In the genomic region with DNA sequence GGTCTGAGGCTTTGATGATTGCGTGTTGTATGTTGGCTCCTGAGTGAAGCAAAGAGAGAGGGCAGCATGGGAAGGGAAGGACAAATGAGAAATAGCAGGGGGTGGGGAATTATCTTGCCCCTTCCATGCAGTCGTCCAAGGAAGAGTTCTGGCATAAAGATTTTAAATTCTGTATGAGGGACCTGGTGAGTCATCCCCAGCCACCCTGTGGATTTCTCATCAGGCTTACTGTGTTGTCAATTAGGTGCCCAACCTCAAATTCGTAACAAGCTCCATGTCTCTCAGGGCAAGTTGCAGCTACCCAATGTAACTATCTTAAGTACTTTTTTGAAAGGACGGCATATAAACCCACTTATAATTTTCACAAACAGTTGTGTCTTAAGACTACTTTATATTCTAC, we compare ENCODE assay signal across 2 cellular contexts.
TF ChIP-seq lines count a peak whose summit lies in the region.

No MANE protein-coding gene starts in this region.

TF ChIP-seq in SK-N-SH treated with all-trans-retinoic acid at 6 μM for 48 hours, 23 proteins besides CTCF, POLR2A, EP300 and RAD21:
- TF ChIP-seq ESRRG (CRISPR knock-in tag; IDR thresholded peaks at IDR 0.05) (no peak), BACH2 (CRISPR knock-in tag; IDR thresholded peaks at IDR 0.05; ENCODE audit: borderline replicate concordance) (no peak), GLIS3 (CRISPR knock-in tag; IDR thresholded peaks at IDR 0.05) (no peak)
- TF ChIP-seq, protein P1, sequence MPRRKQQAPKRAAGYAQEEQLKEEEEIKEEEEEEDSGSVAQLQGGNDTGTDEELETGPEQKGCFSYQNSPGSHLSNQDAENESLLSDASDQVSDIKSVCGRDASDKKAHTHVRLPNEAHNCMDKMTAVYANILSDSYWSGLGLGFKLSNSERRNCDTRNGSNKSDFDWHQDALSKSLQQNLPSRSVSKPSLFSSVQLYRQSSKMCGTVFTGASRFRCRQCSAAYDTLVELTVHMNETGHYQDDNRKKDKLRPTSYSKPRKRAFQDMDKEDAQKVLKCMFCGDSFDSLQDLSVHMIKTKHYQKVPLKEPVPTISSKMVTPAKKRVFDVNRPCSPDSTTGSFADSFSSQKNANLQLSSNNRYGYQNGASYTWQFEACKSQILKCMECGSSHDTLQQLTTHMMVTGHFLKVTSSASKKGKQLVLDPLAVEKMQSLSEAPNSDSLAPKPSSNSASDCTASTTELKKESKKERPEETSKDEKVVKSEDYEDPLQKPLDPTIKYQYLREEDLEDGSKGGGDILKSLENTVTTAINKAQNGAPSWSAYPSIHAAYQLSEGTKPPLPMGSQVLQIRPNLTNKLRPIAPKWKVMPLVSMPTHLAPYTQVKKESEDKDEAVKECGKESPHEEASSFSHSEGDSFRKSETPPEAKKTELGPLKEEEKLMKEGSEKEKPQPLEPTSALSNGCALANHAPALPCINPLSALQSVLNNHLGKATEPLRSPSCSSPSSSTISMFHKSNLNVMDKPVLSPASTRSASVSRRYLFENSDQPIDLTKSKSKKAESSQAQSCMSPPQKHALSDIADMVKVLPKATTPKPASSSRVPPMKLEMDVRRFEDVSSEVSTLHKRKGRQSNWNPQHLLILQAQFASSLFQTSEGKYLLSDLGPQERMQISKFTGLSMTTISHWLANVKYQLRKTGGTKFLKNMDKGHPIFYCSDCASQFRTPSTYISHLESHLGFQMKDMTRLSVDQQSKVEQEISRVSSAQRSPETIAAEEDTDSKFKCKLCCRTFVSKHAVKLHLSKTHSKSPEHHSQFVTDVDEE (CRISPR knock-in tag; IDR thresholded peaks at IDR 0.05): no peak

TF ChIP-seq in SK-N-SH, 30 proteins besides CTCF, POLR2A, EP300 and RAD21:
- no peak for TF ChIP-seq GATA2 (CRISPR knock-in tag; IDR thresholded peaks at IDR 0.05)
